12 cellular contexts compared by ENCODE assay signal in genomic region chr14:73764406-73764805, GRCh38. TPM values are rescaled to one million over a fixed set of nuclear protein-coding genes. Genes with fewer than 3 reads are reported as not detected.
A peak's percentile ranks its signal among the peaks of the same experiment; 100 is the strongest.
DNase-seq lines count a peak whose midpoint lies in the region; ATAC-seq, FAIRE-seq and TF ChIP-seq lines count a peak whose summit lies in the region.
"Had no signal": no experiment of that assay in that cellular context is flagged by ENCODE, and none has a peak within 500 bp of the region (broad histone marks: within the 10 kb centered on the region; RNA-seq: fewer than 3 reads in every experiment).

No MANE protein-coding gene starts in this region.

- no peaks in the 10 kb centered on the region for H3K9me3 Mint-ChIP-seq in natural killer cell
- no peaks in the 10 kb centered on the region for H3K9me3 Mint-ChIP-seq in natural killer cell treated with Interleukin-12 subunit alpha and Interleukin-12 subunit beta and Interleukin-15 and Interleukin-18, amount 100 ng/mL, for 72 hours
- H3K9me3 Mint-ChIP-seq in effector memory CD8-positive, alpha-beta T cell = no peaks in the 10 kb centered on the region
- no peaks in the 10 kb centered on the region for H3K9me3 Mint-ChIP-seq in nephron
- no peaks in the 10 kb centered on the region for H3K9me3 Mint-ChIP-seq in neural progenitor cell
- H3K9me3 Mint-ChIP-seq: HFFc6 had no signal

- H3K27me3 ChIP-seq in uterus = no peaks in the 10 kb centered on the region
- peaks cover 89% of the 10 kb centered on the region for H3K27me3 ChIP-seq in neural progenitor cell
- H3K27me3 ChIP-seq: SJSA1 had no signal

- H3K9me3 ChIP-seq in uterus (no peaks in the 10 kb centered on the region), neural progenitor cell (ENCODE audit: low read depth) (no peaks in the 10 kb centered on the region)
- H3K9me3 ChIP-seq: SJSA1 had no signal

- TF ChIP-seq POLR2A in uterus (IDR thresholded peaks at IDR 0.05) = no peak

- no peaks in the 10 kb centered on the region for H3K36me3 Mint-ChIP-seq in natural killer cell
- no peaks in the 10 kb centered on the region for H3K36me3 Mint-ChIP-seq in natural killer cell treated with Interleukin-12 subunit alpha and Interleukin-12 subunit beta and Interleukin-15 and Interleukin-18, amount 100 ng/mL, for 72 hours
- H3K36me3 Mint-ChIP-seq in effector memory CD8-positive, alpha-beta T cell (ENCODE audit: insufficient read depth) = peaks cover 24% of the 10 kb centered on the region
- no peaks in the 10 kb centered on the region for H3K36me3 Mint-ChIP-seq in nephron (ENCODE audit: low read depth)
- no peaks in the 10 kb centered on the region for H3K36me3 Mint-ChIP-seq in neural progenitor cell

- ATAC-seq in natural killer cell = no peak
- ATAC-seq in natural killer cell treated with Interleukin-12 subunit alpha and Interleukin-12 subunit beta and Interleukin-15 and Interleukin-18, amount 100 ng/mL, for 72 hours = no peak
- no peak for ATAC-seq in effector memory CD8-positive, alpha-beta T cell (replicated peaks)

- H3K36me3 ChIP-seq in uterus = no peaks in the 10 kb centered on the region
- no peaks in the 10 kb centered on the region for H3K36me3 ChIP-seq in neural progenitor cell
- H3K36me3 ChIP-seq: SJSA1 had no signal

- no peaks in the 10 kb centered on the region for H3K79me2 ChIP-seq in neural progenitor cell (ENCODE audit: low read depth)

- no peak for TF ChIP-seq CTCF in natural killer cell (IDR thresholded peaks at IDR 0.05)
- TF ChIP-seq CTCF in nephron (IDR thresholded peaks at IDR 0.05; ENCODE audit: unreplicated experiment in 3 of 3) = no peak
- no peak for TF ChIP-seq CTCF in uterus (IDR thresholded peaks at IDR 0.05)
- no peak for TF ChIP-seq CTCF in neural progenitor cell (IDR thresholded peaks at IDR 0.05)
- no peak for TF ChIP-seq CTCF in D721Med (IDR thresholded peaks at IDR 0.05; ENCODE audit: insufficient read depth, missing control alignments)

- no peak overlapping the region for H3K9ac ChIP-seq in neural progenitor cell

- H2AFZ ChIP-seq in neural progenitor cell (replicated peaks) = no peak overlapping the region

- H3K27ac Mint-ChIP-seq in natural killer cell (peak overlapping the region; percentile 96 to 98), nephron (peak overlapping the region; percentile 56 to 75 (median 70)), neural progenitor cell (no peak overlapping the region)
- H3K27ac Mint-ChIP-seq in natural killer cell treated with Interleukin-12 subunit alpha and Interleukin-12 subunit beta and Interleukin-15 and Interleukin-18, amount 100 ng/mL, for 72 hours = peak overlapping the region in 1 of 2 donors; percentile 19
- peak overlapping the region; percentile 24 to 44 for H3K27ac Mint-ChIP-seq in effector memory CD8-positive, alpha-beta T cell
- H3K27ac Mint-ChIP-seq: HFFc6 had no signal

- FAIRE-seq in D721Med (lab: Jason Lieb, UNC) = no peak

- H3K4me1 ChIP-seq in uterus (peaks cover 29 to 45% of the 10 kb centered on the region in 2 donors), neural progenitor cell (peaks cover 7% of the 10 kb centered on the region)

- H3K4me2 ChIP-seq in neural progenitor cell = no peak overlapping the region

- H3F3A ChIP-seq in neural progenitor cell (ENCODE audit: low read depth) = peaks cover 11% of the 10 kb centered on the region

- no peak for DNase-seq in natural killer cell
- DNase-seq in natural killer cell treated with Interleukin-12 subunit alpha and Interleukin-12 subunit beta and Interleukin-15 and Interleukin-18, amount 100 ng/mL, for 72 hours (ENCODE audit: low spot score) = no peak
- no peak for DNase-seq in effector memory CD8-positive, alpha-beta T cell
- DNase-seq in uterus = no peak
- no peak for DNase-seq in neural progenitor cell (ENCODE audit: low spot score)
- no peak for DNase-seq in D721Med (ENCODE audit: insufficient read length, low spot score)
- DNase-seq in AG08396 (ENCODE audit: low spot score) = no peak
- DNase-seq: activated CD4-positive, alpha-beta T cell treated with anti-CD3 and anti-CD28 coated beads, Interleukin-2, amount 50 U/mL, for 1 hour; COR-L47; HFFc6 had no signal

- peaks cover 7% of the 10 kb centered on the region for H4K20me1 ChIP-seq in neural progenitor cell (ENCODE audit: low read depth)

- H3K4me3 Mint-ChIP-seq in natural killer cell (no peak overlapping the region), nephron (peak overlapping the region in 2 of 3 experiments; percentile 48 to 79), neural progenitor cell (no peak overlapping the region)
- no peak overlapping the region for H3K4me3 Mint-ChIP-seq in natural killer cell treated with Interleukin-12 subunit alpha and Interleukin-12 subunit beta and Interleukin-15 and Interleukin-18, amount 100 ng/mL, for 72 hours
- no peak overlapping the region for H3K4me3 Mint-ChIP-seq in effector memory CD8-positive, alpha-beta T cell
- H3K4me3 Mint-ChIP-seq: HFFc6 had no signal

- intact Hi-C loops in natural killer cell (cut with micrococcal nuclease) (no loop called here), uterus (cut with DNase I; ENCODE audit: low total_unique reads) (no loop called here)

- peaks cover 50 to 68% of the 10 kb centered on the region in 2 donors for H3K4me1 Mint-ChIP-seq in natural killer cell
- peaks cover 59 to 60% of the 10 kb centered on the region in 2 donors for H3K4me1 Mint-ChIP-seq in natural killer cell treated with Interleukin-12 subunit alpha and Interleukin-12 subunit beta and Interleukin-15 and Interleukin-18, amount 100 ng/mL, for 72 hours (ENCODE audit: low read depth in 2 of 2)
- H3K4me1 Mint-ChIP-seq in effector memory CD8-positive, alpha-beta T cell (ENCODE audit: low read depth in 2 of 2) = peaks cover 50 to 61% of the 10 kb centered on the region in 2 donors
- H3K4me1 Mint-ChIP-seq in nephron = peaks cover 71% of the 10 kb centered on the region
- H3K4me1 Mint-ChIP-seq in neural progenitor cell = peaks cover 41% of the 10 kb centered on the region

- H3K4me3 ChIP-seq in uterus (no peak overlapping the region), neural progenitor cell (no peak overlapping the region)
- H3K4me3 ChIP-seq: SJSA1 had no signal

- H3K27ac ChIP-seq in uterus (peak overlapping the region; percentile 40 to 95), neural progenitor cell (no peak overlapping the region)
- H3K27ac ChIP-seq: SJSA1 had no signal

- H3K27me3 Mint-ChIP-seq in natural killer cell (ENCODE audit: low read depth in 2 of 2) (no peaks in the 10 kb centered on the region), nephron (ENCODE audit: low read depth) (peaks cover 3% of the 10 kb centered on the region), neural progenitor cell (ENCODE audit: insufficient read depth, low read depth) (peaks cover 9% of the 10 kb centered on the region)
- no peaks in the 10 kb centered on the region for H3K27me3 Mint-ChIP-seq in natural killer cell treated with Interleukin-12 subunit alpha and Interleukin-12 subunit beta and Interleukin-15 and Interleukin-18, amount 100 ng/mL, for 72 hours
- no peaks in the 10 kb centered on the region for H3K27me3 Mint-ChIP-seq in effector memory CD8-positive, alpha-beta T cell

RNA-seq across cellular contexts. Expression of gene PNMA1, which starts 50.2 kb away (rescaled TPM):
- 10 to 100 TPM; 26.0 to 32.3 (median 28.9) TPM for total RNA-seq in natural killer cell
- total RNA-seq in natural killer cell treated with Interleukin-12 subunit alpha and Interleukin-12 subunit beta and Interleukin-15 and Interleukin-18, amount 100 ng/mL, for 72 hours = 10 to 100 TPM; 18.9 to 32.2 TPM
- total RNA-seq in uterus = 10 to 100 TPM; 12.6 to 58.0 (median 39.4) TPM
- 25.9 and 37.3 TPM in 2 replicates for total RNA-seq in neural progenitor cell (ENCODE audit: low replicate concordance)

Comparison
In these comparisons a context has a peak if more than half of its experiments do, and no peak if none do; other contexts are left out.
1. H3K4me3 Mint-ChIP-seq: peak in nephron (2 of 3); none in natural killer cell (single experiment), natural killer cell treated with Interleukin-12 subunit alpha and Interleukin-12 subunit beta and Interleukin-15 and Interleukin-18, amount 100 ng/mL, for 72 hours (single experiment), effector memory CD8-positive, alpha-beta T cell (0 of 2) and neural progenitor cell (single experiment).